ENCODE assay signal across 8 cellular contexts in genomic region chr15:22160741-22161140, GRCh38.
DNase-seq lines count a peak whose midpoint lies in the region; ATAC-seq and TF ChIP-seq lines count a peak whose summit lies in the region.
"Not testable (repeated sequence)": the region's sequence is repeated elsewhere in the genome, so short reads cannot be mapped to it uniquely, and the experiment has no call there.

No MANE protein-coding gene starts in this region.

- intact Hi-C loops in CD4-positive, alpha-beta T cell (cut with DNase I, micrococcal nuclease); right lobe of liver (cut with DNase I): not testable (repeated sequence)

- H3K27ac Mint-ChIP-seq in CD4-positive, alpha-beta T cell; T-helper 17 cell: not testable (repeated sequence)

- not testable (repeated sequence) for H3K4me3 Mint-ChIP-seq in CD4-positive, alpha-beta T cell; T-helper 17 cell

- H3K27me3 Mint-ChIP-seq in CD4-positive, alpha-beta T cell; T-helper 17 cell: not testable (repeated sequence)

- not testable (repeated sequence) for H3K4me3 ChIP-seq in right lobe of liver

- not testable (repeated sequence) for H3K36me3 Mint-ChIP-seq in CD4-positive, alpha-beta T cell (ENCODE audit: low read depth); T-helper 17 cell (ENCODE audit: low read depth)

- H3K9me3 Mint-ChIP-seq in CD4-positive, alpha-beta T cell = not testable (repeated sequence)

- TF ChIP-seq CTCF in CD4-positive, alpha-beta T cell (IDR thresholded peaks at IDR 0.05); right lobe of liver (IDR thresholded peaks at IDR 0.05): not testable (repeated sequence)

- H3K27me3 ChIP-seq in CD4-positive, alpha-beta T cell (ENCODE audit: control insufficient read depth, insufficient read depth, low read length); right lobe of liver: not testable (repeated sequence)

- not testable (repeated sequence) for H3K27ac ChIP-seq in CD4-positive, alpha-beta T cell (ENCODE audit: low read depth, low read length); right lobe of liver

- H3K4me1 ChIP-seq in right lobe of liver = not testable (repeated sequence)

- H3K9me3 ChIP-seq in CD4-positive, alpha-beta T cell (ENCODE audit: control insufficient read depth, low read length); T-helper 17 cell (ENCODE audit: control insufficient read depth, low read length, poor library complexity, severe bottlenecking); right lobe of liver: not testable (repeated sequence)

- DNase-seq in CD4-positive, alpha-beta T cell; T-helper 17 cell; right lobe of liver: not testable (repeated sequence)

- POLR2A ChIA-PET in CD4-positive, alpha-beta T cell (lab: Charles Lee) = not testable (repeated sequence)

- not testable (repeated sequence) for H3K4me1 Mint-ChIP-seq in CD4-positive, alpha-beta T cell (ENCODE audit: low read depth); T-helper 17 cell

- ATAC-seq in CD4-positive, alpha-beta T cell (ENCODE audit: poor library complexity) = peak; percentile 57
- peak; percentile 76 for ATAC-seq in GM18870 (IDR thresholded peaks at IDR 0.05; ENCODE audit: unreplicated experiment)
- peak; percentile 56 for ATAC-seq in GM19463 (IDR thresholded peaks at IDR 0.05; ENCODE audit: unreplicated experiment)
- ATAC-seq in GM21786 (IDR thresholded peaks at IDR 0.05; ENCODE audit: unreplicated experiment) = peak; percentile 72
- peak; percentile 71 for ATAC-seq in HG02970 (IDR thresholded peaks at IDR 0.05; ENCODE audit: low FRiP score, unreplicated experiment)
- peak; percentile 75 for ATAC-seq in HG03280 (IDR thresholded peaks at IDR 0.05; ENCODE audit: unreplicated experiment)
- ATAC-seq in T-helper 17 cell = peak; percentile 77
- ATAC-seq in right lobe of liver = peak in 3 of 4 donors; percentile 17 to 37 (median 33)

- not testable (repeated sequence) for TF ChIP-seq POLR2A in right lobe of liver (IDR thresholded peaks at IDR 0.05)

- no CpG with 5 or more reads among the region's 2 CpGs for WGBS in right lobe of liver (ENCODE audit: insufficient coverage, low coverage, low lambda C conversion rate, missing lambda C conversion rate)

- H3K36me3 ChIP-seq in right lobe of liver = not testable (repeated sequence)

- CTCF ChIA-PET in CD4-positive, alpha-beta T cell (lab: Charles Lee) = not testable (repeated sequence)
